In the genomic region with DNA sequence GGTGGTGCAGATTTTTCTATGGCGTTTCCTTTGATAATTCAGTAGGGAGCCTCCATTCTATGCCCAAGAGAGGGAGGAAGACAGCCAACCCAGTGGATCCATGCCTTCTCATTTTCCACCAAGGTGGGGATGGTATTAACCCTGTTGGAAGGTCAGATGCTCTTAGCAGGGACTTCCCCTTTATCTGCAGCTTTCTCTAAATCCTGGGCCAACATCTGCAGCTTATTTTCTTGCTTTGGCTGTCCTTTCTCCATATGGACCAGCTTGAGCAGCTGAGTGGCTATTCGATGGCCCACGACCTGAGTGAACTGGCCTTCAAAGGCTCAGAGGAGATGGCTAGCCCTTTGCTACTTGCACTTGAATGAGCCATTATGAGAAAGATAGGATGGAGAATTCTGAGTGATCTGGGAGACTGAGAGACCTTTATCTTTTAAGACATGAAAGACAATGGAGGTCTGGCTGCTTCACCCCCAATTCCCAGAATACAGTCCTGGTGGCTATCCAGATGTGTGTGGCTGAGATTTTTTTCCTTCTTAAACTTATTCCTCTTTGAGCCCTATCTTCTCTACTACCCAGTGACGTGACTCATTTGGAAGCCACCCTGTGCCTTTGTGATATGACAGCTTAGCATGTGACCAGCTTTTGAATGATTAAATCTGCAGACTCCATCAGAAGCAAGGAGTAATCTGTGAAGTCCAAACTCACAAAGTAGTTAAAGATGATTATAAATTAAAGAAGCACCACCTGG, we compare ENCODE assay signal across 1 cellular context.
A peak's percentile ranks its signal among the peaks of the same experiment; 100 is the strongest.
TF ChIP-seq lines count a peak whose summit lies in the region.

No MANE protein-coding gene starts in this region.

TF ChIP-seq in K562, 482 proteins besides CTCF, POLR2A, EP300 and RAD21 (continued from another document):
- TF ChIP-seq ARID1B (IDR thresholded peaks at IDR 0.05) (peak; percentile 72), CXXC5 (CRISPR knock-in tag; IDR thresholded peaks at IDR 0.05) (0 out of 2 replicates have a peak, but pooled peaks have one; percentile 26), STAT5B (CRISPR knock-in tag; IDR thresholded peaks at IDR 0.05) (no peak), RBM17 (IDR thresholded peaks at IDR 0.05; ENCODE audit: borderline replicate concordance, low read depth, low read length) (no peak), KDM1A (IDR thresholded peaks at IDR 0.05) (peak; percentile 87 to 89), ATF1 (CRISPR knock-in tag; IDR thresholded peaks at IDR 0.05) (no peak), ATF1 (tag; IDR thresholded peaks at IDR 0.05) (peak; percentile 57; the same call in 1 of the 2 replicates), DPF2 (IDR thresholded peaks at IDR 0.05) (peak; percentile 46; the same call in 1 of the 2 replicates), HDAC2 (IDR thresholded peaks at IDR 0.05) (0 out of 2 replicates have a peak, but pooled peaks have one; percentile 31), HMG20B (CRISPR knock-in tag; IDR thresholded peaks at IDR 0.05) (no peak), ATF7 (IDR thresholded peaks at IDR 0.05) (peak; percentile 54; the same call in 1 of the 2 replicates), L3MBTL2 (IDR thresholded peaks at IDR 0.05) (0 out of 2 replicates have a peak, but pooled peaks have one; percentile 22), NCOR1 (IDR thresholded peaks at IDR 0.05) (peak; percentile 43; the same call in 1 of the 2 replicates), POLR2AphosphoS5 (IDR thresholded peaks at IDR 0.05; ENCODE audit: control insufficient read depth, insufficient read depth, low read depth, low read length) (peak; percentile 30; the same call in 1 of the 2 replicates), SPI1 (IDR thresholded peaks at IDR 0.05; ENCODE audit: borderline replicate concordance, low read depth, low read length) (peak; percentile 60; the same call in 1 of the 2 replicates), ZNF778 (CRISPR knock-in tag; IDR thresholded peaks at IDR 0.05) (no peak), GABPA (tag; conservative IDR thresholded peaks at IDR 0.05; ENCODE audit: low read depth) (no peak), TEAD4 (IDR thresholded peaks at IDR 0.05; ENCODE audit: low read length) (peak; percentile 77), TEAD4 (CRISPR knock-in tag; IDR thresholded peaks at IDR 0.05; ENCODE audit: borderline replicate concordance) (no peak), FOSL1 (tag; conservative IDR thresholded peaks at IDR 0.05) (peak; percentile 95), CREM (IDR thresholded peaks at IDR 0.05; ENCODE audit: low read depth) (peak; percentile 50; the same call in 1 of the 2 replicates), JUN (IDR thresholded peaks at IDR 0.05; ENCODE audit: borderline replicate concordance, low read depth, low read length) (peak; percentile 68; the same call in 1 of the 2 replicates), JUN (CRISPR knock-in tag; IDR thresholded peaks at IDR 0.05; ENCODE audit: borderline replicate concordance) (no peak), ZNF311 (CRISPR knock-in tag; IDR thresholded peaks at IDR 0.05) (no peak), ESRRB (CRISPR knock-in tag; IDR thresholded peaks at IDR 0.05; ENCODE audit: borderline replicate concordance) (no peak), MAFK (IDR thresholded peaks at IDR 0.05; ENCODE audit: low read length) (no peak), BHLHE40 (IDR thresholded peaks at IDR 0.05; ENCODE audit: low read length) (peak; percentile 85), NFE2 (IDR thresholded peaks at IDR 0.05; ENCODE audit: low read depth) (0 out of 2 replicates have a peak, but pooled peaks have one; percentile 24), TAL1 (IDR thresholded peaks at IDR 0.05) (peak; percentile 45), SMARCA4 (IDR thresholded peaks at IDR 0.05) (peak; percentile 52; the same call in 1 of the 2 replicates), FOS (IDR thresholded peaks at IDR 0.05; ENCODE audit: extremely low read depth, insufficient read length) (no peak), PHF21A (IDR thresholded peaks at IDR 0.05; ENCODE audit: borderline replicate concordance, low read depth) (peak; percentile 77; the same call in 1 of the 2 replicates), HNRNPK (IDR thresholded peaks at IDR 0.05; ENCODE audit: low read depth, low read length, poor library complexity, severe bottlenecking) (no peak), HDAC1 (IDR thresholded peaks at IDR 0.05) (0 out of 4 replicates have a peak, but pooled peaks of 1 of the 2 experiments have one; percentile 35), CBFA2T3 (IDR thresholded peaks at IDR 0.05) (peak; percentile 86)
- TF ChIP-seq, protein P1, sequence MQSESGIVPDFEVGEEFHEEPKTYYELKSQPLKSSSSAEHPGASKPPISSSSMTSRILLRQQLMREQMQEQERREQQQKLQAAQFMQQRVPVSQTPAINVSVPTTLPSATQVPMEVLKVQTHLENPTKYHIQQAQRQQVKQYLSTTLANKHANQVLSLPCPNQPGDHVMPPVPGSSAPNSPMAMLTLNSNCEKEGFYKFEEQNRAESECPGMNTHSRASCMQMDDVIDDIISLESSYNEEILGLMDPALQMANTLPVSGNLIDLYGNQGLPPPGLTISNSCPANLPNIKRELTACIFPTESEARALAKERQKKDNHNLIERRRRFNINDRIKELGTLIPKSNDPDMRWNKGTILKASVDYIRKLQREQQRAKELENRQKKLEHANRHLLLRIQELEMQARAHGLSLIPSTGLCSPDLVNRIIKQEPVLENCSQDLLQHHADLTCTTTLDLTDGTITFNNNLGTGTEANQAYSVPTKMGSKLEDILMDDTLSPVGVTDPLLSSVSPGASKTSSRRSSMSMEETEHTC (IDR thresholded peaks at IDR 0.05) = 0 out of 2 replicates have a peak, but pooled peaks have one; percentile 10
- TF ChIP-seq, protein P2, sequence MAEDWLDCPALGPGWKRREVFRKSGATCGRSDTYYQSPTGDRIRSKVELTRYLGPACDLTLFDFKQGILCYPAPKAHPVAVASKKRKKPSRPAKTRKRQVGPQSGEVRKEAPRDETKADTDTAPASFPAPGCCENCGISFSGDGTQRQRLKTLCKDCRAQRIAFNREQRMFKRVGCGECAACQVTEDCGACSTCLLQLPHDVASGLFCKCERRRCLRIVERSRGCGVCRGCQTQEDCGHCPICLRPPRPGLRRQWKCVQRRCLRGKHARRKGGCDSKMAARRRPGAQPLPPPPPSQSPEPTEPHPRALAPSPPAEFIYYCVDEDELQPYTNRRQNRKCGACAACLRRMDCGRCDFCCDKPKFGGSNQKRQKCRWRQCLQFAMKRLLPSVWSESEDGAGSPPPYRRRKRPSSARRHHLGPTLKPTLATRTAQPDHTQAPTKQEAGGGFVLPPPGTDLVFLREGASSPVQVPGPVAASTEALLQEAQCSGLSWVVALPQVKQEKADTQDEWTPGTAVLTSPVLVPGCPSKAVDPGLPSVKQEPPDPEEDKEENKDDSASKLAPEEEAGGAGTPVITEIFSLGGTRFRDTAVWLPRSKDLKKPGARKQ (CRISPR knock-in tag; IDR thresholded peaks at IDR 0.05) = no peak
- TF ChIP-seq, protein P3, sequence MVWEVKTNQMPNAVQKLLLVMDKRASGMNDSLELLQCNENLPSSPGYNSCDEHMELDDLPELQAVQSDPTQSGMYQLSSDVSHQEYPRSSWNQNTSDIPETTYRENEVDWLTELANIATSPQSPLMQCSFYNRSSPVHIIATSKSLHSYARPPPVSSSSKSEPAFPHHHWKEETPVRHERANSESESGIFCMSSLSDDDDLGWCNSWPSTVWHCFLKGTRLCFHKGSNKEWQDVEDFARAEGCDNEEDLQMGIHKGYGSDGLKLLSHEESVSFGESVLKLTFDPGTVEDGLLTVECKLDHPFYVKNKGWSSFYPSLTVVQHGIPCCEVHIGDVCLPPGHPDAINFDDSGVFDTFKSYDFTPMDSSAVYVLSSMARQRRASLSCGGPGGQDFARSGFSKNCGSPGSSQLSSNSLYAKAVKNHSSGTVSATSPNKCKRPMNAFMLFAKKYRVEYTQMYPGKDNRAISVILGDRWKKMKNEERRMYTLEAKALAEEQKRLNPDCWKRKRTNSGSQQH (CRISPR knock-in tag; IDR thresholded peaks at IDR 0.05) = no peak
- TF ChIP-seq, protein P4, sequence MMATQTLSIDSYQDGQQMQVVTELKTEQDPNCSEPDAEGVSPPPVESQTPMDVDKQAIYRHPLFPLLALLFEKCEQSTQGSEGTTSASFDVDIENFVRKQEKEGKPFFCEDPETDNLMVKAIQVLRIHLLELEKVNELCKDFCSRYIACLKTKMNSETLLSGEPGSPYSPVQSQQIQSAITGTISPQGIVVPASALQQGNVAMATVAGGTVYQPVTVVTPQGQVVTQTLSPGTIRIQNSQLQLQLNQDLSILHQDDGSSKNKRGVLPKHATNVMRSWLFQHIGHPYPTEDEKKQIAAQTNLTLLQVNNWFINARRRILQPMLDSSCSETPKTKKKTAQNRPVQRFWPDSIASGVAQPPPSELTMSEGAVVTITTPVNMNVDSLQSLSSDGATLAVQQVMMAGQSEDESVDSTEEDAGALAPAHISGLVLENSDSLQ (IDR thresholded peaks at IDR 0.05) = 0 out of 2 replicates have a peak, but pooled peaks have one; percentile 45
- TF ChIP-seq, protein P5, sequence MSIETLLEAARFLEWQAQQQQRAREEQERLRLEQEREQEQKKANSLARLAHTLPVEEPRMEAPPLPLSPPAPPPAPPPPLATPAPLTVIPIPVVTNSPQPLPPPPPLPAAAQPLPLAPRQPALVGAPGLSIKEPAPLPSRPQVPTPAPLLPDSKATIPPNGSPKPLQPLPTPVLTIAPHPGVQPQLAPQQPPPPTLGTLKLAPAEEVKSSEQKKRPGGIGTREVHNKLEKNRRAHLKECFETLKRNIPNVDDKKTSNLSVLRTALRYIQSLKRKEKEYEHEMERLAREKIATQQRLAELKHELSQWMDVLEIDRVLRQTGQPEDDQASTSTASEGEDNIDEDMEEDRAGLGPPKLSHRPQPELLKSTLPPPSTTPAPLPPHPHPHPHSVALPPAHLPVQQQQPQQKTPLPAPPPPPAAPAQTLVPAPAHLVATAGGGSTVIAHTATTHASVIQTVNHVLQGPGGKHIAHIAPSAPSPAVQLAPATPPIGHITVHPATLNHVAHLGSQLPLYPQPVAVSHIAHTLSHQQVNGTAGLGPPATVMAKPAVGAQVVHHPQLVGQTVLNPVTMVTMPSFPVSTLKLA (conservative IDR thresholded peaks at IDR 0.05) = peak in 1 of 2 experiments; percentile 67; a peak in 1 of 4 replicates
- TF ChIP-seq, protein P6, sequence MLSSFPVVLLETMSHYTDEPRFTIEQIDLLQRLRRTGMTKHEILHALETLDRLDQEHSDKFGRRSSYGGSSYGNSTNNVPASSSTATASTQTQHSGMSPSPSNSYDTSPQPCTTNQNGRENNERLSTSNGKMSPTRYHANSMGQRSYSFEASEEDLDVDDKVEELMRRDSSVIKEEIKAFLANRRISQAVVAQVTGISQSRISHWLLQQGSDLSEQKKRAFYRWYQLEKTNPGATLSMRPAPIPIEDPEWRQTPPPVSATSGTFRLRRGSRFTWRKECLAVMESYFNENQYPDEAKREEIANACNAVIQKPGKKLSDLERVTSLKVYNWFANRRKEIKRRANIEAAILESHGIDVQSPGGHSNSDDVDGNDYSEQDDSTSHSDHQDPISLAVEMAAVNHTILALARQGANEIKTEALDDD (IDR thresholded peaks at IDR 0.05) = 0 out of 2 replicates have a peak, but pooled peaks have one; percentile 32
- TF ChIP-seq, protein P7, sequence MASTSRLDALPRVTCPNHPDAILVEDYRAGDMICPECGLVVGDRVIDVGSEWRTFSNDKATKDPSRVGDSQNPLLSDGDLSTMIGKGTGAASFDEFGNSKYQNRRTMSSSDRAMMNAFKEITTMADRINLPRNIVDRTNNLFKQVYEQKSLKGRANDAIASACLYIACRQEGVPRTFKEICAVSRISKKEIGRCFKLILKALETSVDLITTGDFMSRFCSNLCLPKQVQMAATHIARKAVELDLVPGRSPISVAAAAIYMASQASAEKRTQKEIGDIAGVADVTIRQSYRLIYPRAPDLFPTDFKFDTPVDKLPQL (IDR thresholded peaks at IDR 0.05; ENCODE audit: extremely low read depth, insufficient read length) = no peak
- TF ChIP-seq, protein P8, sequence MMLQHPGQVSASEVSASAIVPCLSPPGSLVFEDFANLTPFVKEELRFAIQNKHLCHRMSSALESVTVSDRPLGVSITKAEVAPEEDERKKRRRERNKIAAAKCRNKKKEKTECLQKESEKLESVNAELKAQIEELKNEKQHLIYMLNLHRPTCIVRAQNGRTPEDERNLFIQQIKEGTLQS (IDR thresholded peaks at IDR 0.05) = peak; percentile 74
- TF ChIP-seq, protein P8 (CRISPR knock-in tag; conservative IDR thresholded peaks at IDR 0.05) = no peak
